In the genomic region with DNA sequence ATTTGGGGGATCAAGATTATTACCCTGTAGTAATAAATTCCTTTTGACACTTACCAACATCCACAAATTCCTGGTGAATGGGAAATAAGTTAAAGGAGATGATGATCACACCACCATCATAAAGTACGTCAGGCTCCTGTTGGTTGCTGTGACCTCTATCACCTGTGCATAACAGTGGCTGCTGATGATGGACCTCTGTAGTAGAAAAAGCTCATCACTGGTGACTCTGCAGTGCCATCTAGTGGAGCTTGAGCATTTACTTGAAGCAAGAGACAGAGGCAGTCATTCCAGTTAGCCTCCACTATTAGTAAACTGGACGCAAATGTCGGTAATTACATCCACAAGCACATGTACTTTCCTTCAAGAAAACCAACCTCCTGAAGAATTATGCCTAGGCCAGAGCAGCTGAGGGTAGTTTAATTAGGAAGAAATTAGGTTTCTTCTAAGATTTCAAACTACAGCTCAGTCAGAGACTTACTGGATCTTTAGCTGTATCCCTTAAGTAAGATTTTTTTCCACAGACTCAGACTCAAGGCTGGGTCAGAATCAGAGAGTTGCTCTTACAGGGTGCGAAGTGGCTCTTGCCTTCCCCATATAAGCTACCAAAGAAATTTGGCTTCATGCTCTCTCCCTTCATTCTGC, we compare ENCODE assay signal across 8 cellular contexts. TPM values are rescaled to one million over a fixed set of nuclear protein-coding genes. Genes with fewer than 3 reads are reported as not detected.
A peak's percentile ranks its signal among the peaks of the same experiment; 100 is the strongest.
DNase-seq lines count a peak whose midpoint lies in the region; ATAC-seq, FAIRE-seq and TF ChIP-seq lines count a peak whose summit lies in the region.

No MANE protein-coding gene starts in this region.

- H3K27ac ChIP-seq in GM12878 (ENCODE audit: control insufficient read depth, insufficient read depth), result no peak overlapping the region

- BruUV-seq in GM12878 (replicated peaks; lab: Mats Ljungman, UMichigan), result no TSS peak

- H3K27me3 Mint-ChIP-seq in T-helper 17 cell, result no peaks in the 10 kb centered on the region

- H3K79me2 ChIP-seq in GM12878 (ENCODE audit: control insufficient read depth, insufficient read depth, low read length), result no peaks in the 10 kb centered on the region

- CTCF ChIA-PET in GM12878 (lab: Yijun Ruan, JAX), result interaction anchor here (0.5 to 3.2 kb wide), 58 partner anchors 8 to 1297 kb away, joined by 3 to 41 read pairs (median 4); a partner anchor contains a TSS

- TF ChIP-seq RAD21 in GM12878 (IDR thresholded peaks at IDR 0.05; ENCODE audit: insufficient read depth, low read depth, low read length), result peak; percentile 83

- ATAC-seq in HG02763 (IDR thresholded peaks at IDR 0.05; ENCODE audit: unreplicated experiment), result peak; percentile 70
- peak; percentile 97 for ATAC-seq in T-helper 17 cell
- peak; percentile 99 for ATAC-seq in GM12878
- ATAC-seq in GM19463 (IDR thresholded peaks at IDR 0.05; ENCODE audit: unreplicated experiment), result no peak

- TF ChIP-seq EP300 in GM12878 (IDR thresholded peaks at IDR 0.05; ENCODE audit: borderline replicate concordance in 1 of 2, control insufficient read depth in 1 of 2, low read depth in 2 of 2, low read length in 2 of 2), result no peak

- no peaks in the 10 kb centered on the region for H3K4me1 ChIP-seq in GM12878 (ENCODE audit: control insufficient read depth, insufficient read depth, low read length)

- no peak overlapping the region for H2AFZ ChIP-seq in GM12878 (ENCODE audit: control insufficient read depth, low read depth, low read length)

- no peak overlapping the region for H3K4me3 ChIP-seq in GM12864 (ENCODE audit: low read depth, low read length)
- no peak overlapping the region for H3K4me3 ChIP-seq in GM12878

- no peak for TF ChIP-seq POLR2A in GM12878 (IDR thresholded peaks at IDR 0.05; ENCODE audit: low read depth, low read length)

- H3K36me3 Mint-ChIP-seq in T-helper 17 cell (ENCODE audit: low read depth), result peaks cover 6% of the 10 kb centered on the region

- in situ Hi-C loops in GM12878 (cut with MboI), result loop anchor here (5.0 to 10.0 kb wide), 2 partner anchors 325 to 712 kb away; no protein-coding TSS in a partner anchor

- no peak overlapping the region for H3K4me2 ChIP-seq in GM12878 (ENCODE audit: control insufficient read depth, insufficient read depth)

- FAIRE-seq in GM12878 (lab: Jason Lieb, UNC), result peak; percentile 95

- H3K4me1 Mint-ChIP-seq in T-helper 17 cell, result peaks cover 11% of the 10 kb centered on the region

- no peak overlapping the region for H3K27ac Mint-ChIP-seq in T-helper 17 cell

- SMC1A ChIA-PET in GM12878 (lab: Charles Lee; ENCODE audit: uncharacterized antibody, unreplicated experiment), result interaction anchor here (0.6 to 2.4 kb wide), 17 partner anchors 9 to 1543 kb away, joined by 3 to 15 read pairs (median 3); a partner anchor contains a TSS

- TF ChIP-seq CTCF in GM12864 (IDR thresholded peaks at IDR 0.05; ENCODE audit: low read depth, low read length, missing control alignments) (peak; percentile 85), GM12878 (IDR thresholded peaks at IDR 0.05 in 2 of 3, conservative IDR thresholded peaks at IDR 0.05 in 1 of 3; ENCODE audit: control insufficient read depth in 2 of 3, extremely low read depth in 1 of 3, insufficient read depth in 1 of 3, low read depth in 3 of 3, low read length in 3 of 3) (peak; percentile 82 to 89 (median 89); a peak in 5 of 6 replicates)

- intact Hi-C loops in GM12878 (cut with micrococcal nuclease; ENCODE audit: unreplicated experiment), result loop anchor here (1.0 to 2.0 kb wide), 4 partner anchors 294 to 735 kb away; no protein-coding TSS in a partner anchor

- RAD21 ChIA-PET in GM12878 (lab: Charles Lee; ENCODE audit: unreplicated experiment), result interaction anchor here (0.6 to 1.9 kb wide), 11 partner anchors 13 to 411 kb away, joined by 3 to 16 read pairs (median 3); a partner anchor contains a TSS

- WGBS in GM12878 (ENCODE audit: insufficient coverage, insufficient replicate concordance, low lambda C conversion rate, missing lambda C conversion rate), result 1% methylated on average over 4 of the region's 4 CpGs

- H3K9me3 ChIP-seq in T-helper 17 cell (ENCODE audit: control insufficient read depth, low read length, poor library complexity, severe bottlenecking) (no peaks in the 10 kb centered on the region), GM12878 (replicated peaks; ENCODE audit: control insufficient read depth, insufficient read depth, low read length) (no peaks in the 10 kb centered on the region)

- no peaks in the 10 kb centered on the region for H4K20me1 ChIP-seq in GM12878 (ENCODE audit: control insufficient read depth, insufficient read depth)

- POLR2A ChIA-PET in GM12878 (lab: Charles Lee), result no interaction called here

- H3K27me3 ChIP-seq in GM12878 (replicated peaks in 1 of 2; ENCODE audit: control insufficient read depth in 2 of 2, insufficient read depth in 2 of 2, low read length in 1 of 2), result peaks cover 0 to 1% of the 10 kb centered on the region in 2 experiments; a peak in 2 of 4 replicates

- peak; percentile 67 for DNase-seq in GM12864 (ENCODE audit: low read depth)
- DNase-seq in NCI-H1694 treated with DMSO at 0.1 percent for 48 hours (lab: John Stamatoyannopoulos, UW), result peak; percentile 82
- DNase-seq in T-helper 17 cell, result peak in 2 of 3 donors; percentile 17 to 54
- DNase-seq in GM12878 (ENCODE audit: low read depth, low spot score), result peak; percentile 40
- DNase-seq in iPS DF 4.7 (ENCODE audit: extremely low read depth, low spot score), result peak; percentile 87
- peak; percentile 40 for DNase-seq in stimulated activated CD4-positive, alpha-beta T cell treated with anti-CD3 and anti-CD28 coated beads, Interleukin-12 subunit alpha, Interleukin-12 subunit beta, amount 100 ng/mL, for 4 hours

- H3K36me3 ChIP-seq in GM12878 (ENCODE audit: control insufficient read depth in 2 of 2, insufficient read depth in 2 of 2, low read length in 1 of 2), result no peaks in the 10 kb centered on the region

- H3K4me3 Mint-ChIP-seq in T-helper 17 cell, result no peak overlapping the region

- no peak overlapping the region for H3K9ac ChIP-seq in GM12878 (ENCODE audit: control insufficient read depth, insufficient read depth, low read length)

TF ChIP-seq in GM12878, 131 proteins besides CTCF, POLR2A, EP300 and RAD21 (continues in another document):
- TF ChIP-seq HDAC2 (IDR thresholded peaks at IDR 0.05) (no peak), RB1 (IDR thresholded peaks at IDR 0.05; ENCODE audit: borderline replicate concordance) (no peak), CEBPB (IDR thresholded peaks at IDR 0.05; ENCODE audit: borderline replicate concordance in 1 of 2, low read depth in 2 of 2, low read length in 2 of 2) (no peak), NR2F1 (conservative IDR thresholded peaks at IDR 0.05) (peak; percentile 64), EED (IDR thresholded peaks at IDR 0.05; ENCODE audit: low read depth) (no peak), IRF4 (IDR thresholded peaks at IDR 0.05; ENCODE audit: low read depth, low read length) (no peak), MTA2 (IDR thresholded peaks at IDR 0.05; ENCODE audit: low read depth) (no peak), CBX5 (IDR thresholded peaks at IDR 0.05; ENCODE audit: low read depth) (no peak), CREM (IDR thresholded peaks at IDR 0.05; ENCODE audit: low read depth) (no peak), RCOR1 (conservative IDR thresholded peaks at IDR 0.05; ENCODE audit: low read depth, low read length) (no peak), MEF2B (IDR thresholded peaks at IDR 0.05; ENCODE audit: partially characterized antibody, poor library complexity, severe bottlenecking) (no peak), ASH2L (IDR thresholded peaks at IDR 0.05; ENCODE audit: borderline replicate concordance, low read depth) (no peak), YY1 (IDR thresholded peaks at IDR 0.05; ENCODE audit: low read depth, low read length) (0 out of 2 replicates have a peak, but pooled peaks have one; percentile 12)
- TF ChIP-seq, protein P1, sequence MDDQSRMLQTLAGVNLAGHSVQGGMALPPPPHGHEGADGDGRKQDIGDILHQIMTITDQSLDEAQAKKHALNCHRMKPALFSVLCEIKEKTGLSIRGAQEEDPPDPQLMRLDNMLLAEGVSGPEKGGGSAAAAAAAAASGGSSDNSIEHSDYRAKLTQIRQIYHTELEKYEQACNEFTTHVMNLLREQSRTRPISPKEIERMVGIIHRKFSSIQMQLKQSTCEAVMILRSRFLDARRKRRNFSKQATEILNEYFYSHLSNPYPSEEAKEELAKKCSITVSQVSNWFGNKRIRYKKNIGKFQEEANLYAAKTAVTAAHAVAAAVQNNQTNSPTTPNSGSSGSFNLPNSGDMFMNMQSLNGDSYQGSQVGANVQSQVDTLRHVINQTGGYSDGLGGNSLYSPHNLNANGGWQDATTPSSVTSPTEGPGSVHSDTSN (IDR thresholded peaks at IDR 0.05; ENCODE audit: insufficient replicate concordance, low read depth, low read length), result no peak

RNA-seq across cellular contexts. Expression of a gene that starts 39.3 kb away (rescaled TPM):
- total RNA-seq in T-helper 17 cell, result 10 to 100 TPM; 50.8 to 69.9 TPM
- 4.3 and 9.8 TPM in 2 replicates for total RNA-seq in GM12878 (2013; cell fraction: nucleolus; rRNA removed)
- total RNA-seq in GM12878 (2014; rRNA removed), result 2.8 and 2.9 TPM in 2 replicates
- total RNA-seq in GM12878 (2014; rRNA removed; fragmentation: Illumina TruSeq; extraction: Trizol), result 1.4 and 1.6 TPM in 2 replicates
- total RNA-seq in GM12878 (2021), result 3.3 and 4.2 TPM in 2 replicates
- 1.7 TPM for polyA plus RNA-seq in GM12878 (2011; ENCODE audit: low read depth)
- 1.1 and 1.9 TPM in 2 replicates for polyA plus RNA-seq in GM12878 (2011; rRNA removed)
- polyA plus RNA-seq in GM12878 (2011; cell fraction: cytosol; rRNA removed), result 1.9 and 2.6 TPM in 2 replicates
- polyA plus RNA-seq in GM12878 (2011; cell fraction: nucleus; rRNA removed), result 1.8 and 2.1 TPM in 2 replicates
- polyA plus RNA-seq in GM12878 (2012), result 2.1 and 3.6 TPM in 2 replicates
- polyA plus RNA-seq in GM12878 (2014; fragmentation: Illumina TruSeq; extraction: Trizol), result 1.3 and 2.0 TPM in 2 replicates
- polyA plus RNA-seq in GM12878 (2014; fragmentation: Nextera tagmentation; extraction: Ambion mirVana), result under 1 TPM; 0.52 to 0.93 TPM
- 4.8 and 6.9 TPM in 2 replicates for polyA plus RNA-seq in GM12878 (2014; rRNA removed)
- 1 to 10 TPM; 3.3 TPM for polyA plus RNA-seq in GM12878 (2016; fragmentation: Nextera tagmentation; extraction: Ambion mirVana)
- 2.6 and 2.7 TPM in 2 replicates for polyA minus RNA-seq in GM12878 (2011; rRNA and poly(A)+ RNA removed)
- 0.62 and 0.94 TPM in 2 replicates for polyA minus RNA-seq in GM12878 (2011; cell fraction: cytosol; rRNA and poly(A)+ RNA removed)
- 0.85 and 2.2 TPM in 2 replicates for polyA minus RNA-seq in GM12878 (2011; cell fraction: nucleus; rRNA and poly(A)+ RNA removed)

Comparison
In these comparisons a context has a peak if more than half of its experiments do, and no peak if none do; other contexts are left out.
1. DNase-seq: peak in every context shown above with its lines; median percentile 87 in iPS DF 4.7; 82 in NCI-H1694 treated with DMSO at 0.1 percent for 48 hours; 67 in GM12864; 40 in GM12878; 40 in stimulated activated CD4-positive, alpha-beta T cell treated with anti-CD3 and anti-CD28 coated beads, Interleukin-12 subunit alpha, Interleukin-12 subunit beta, amount 100 ng/mL, for 4 hours; 36 in T-helper 17 cell.
2. RNA of a gene that starts 39.3 kb away (total RNA-seq): 50.8 to 69.9 TPM in T-helper 17 cell; 1.4 to 9.8 TPM in GM12878; every median in the first group is over 4 times any median in the second.